Comparison of ENCODE assay signal across 17 cellular contexts in genomic region chr10:50619882-50620281, GRCh38. TPM values are rescaled to one million over a fixed set of nuclear protein-coding genes. Genes with fewer than 3 reads are reported as not detected.
DNase-seq lines count a peak whose midpoint lies in the region; ATAC-seq and TF ChIP-seq lines count a peak whose summit lies in the region.
"Had no signal": no experiment of that assay in that cellular context is flagged by ENCODE, and none has a peak within 500 bp of the region (broad histone marks: within the 10 kb centered on the region; RNA-seq: fewer than 3 reads in every experiment).

No MANE protein-coding gene starts in this region.

- no TSS peak for BruUV-seq in PC-3 (replicated peaks; lab: Mats Ljungman, UMichigan)

- H3K79me2 ChIP-seq in PC-3 (ENCODE audit: low read length) = peaks cover 83% of the 10 kb centered on the region
- peaks cover 69% of the 10 kb centered on the region for H3K79me2 ChIP-seq in hepatocyte

- peak overlapping the region; percentile 21 for H3K27ac Mint-ChIP-seq in activated B cell treated with CpG ODN at 0.5 μM for 24 hours
- H3K27ac Mint-ChIP-seq: activated CD8-positive, alpha-beta T cell treated with anti-CD3 and anti-CD28 coated beads for 36 hours had no signal

- POLR2A ChIA-PET in activated B cell treated with CpG ODN at 0.5 μM for 24 hours (lab: Charles Lee) = no interaction called here
- POLR2A ChIA-PET in PC-3 (lab: Charles Lee; ENCODE audit: unreplicated experiment) = no interaction called here

- H3K9me3 ChIP-seq in PC-3 (ENCODE audit: low read length) = no peaks in the 10 kb centered on the region
- H3K9me3 ChIP-seq in hepatocyte (ENCODE audit: low read depth) = no peaks in the 10 kb centered on the region
- H3K9me3 ChIP-seq: left lung, suprapubic skin had no signal

- no peaks in the 10 kb centered on the region for H3F3A ChIP-seq in PC-3 (ENCODE audit: low read length, unreplicated experiment)

- peaks cover 52% of the 10 kb centered on the region for H3K4me1 Mint-ChIP-seq in activated B cell treated with CpG ODN at 0.5 μM for 24 hours

- no peak for TF ChIP-seq CTCF in activated B cell treated with CpG ODN at 0.5 μM for 24 hours (IDR thresholded peaks at IDR 0.05)
- TF ChIP-seq CTCF in PC-3 (conservative IDR thresholded peaks at IDR 0.05; ENCODE audit: low read depth, low read length) = no peak
- TF ChIP-seq CTCF in hepatocyte (IDR thresholded peaks at IDR 0.05; ENCODE audit: poor library complexity) = no peak

- H2AFZ ChIP-seq in PC-3 (ENCODE audit: low read length) (no peak overlapping the region), hepatocyte (no peak overlapping the region)

- H4K20me1 ChIP-seq in PC-3 (ENCODE audit: low read length) = peaks cover 9% of the 10 kb centered on the region; the same call in 1 of the 2 replicates
- peaks cover 8% of the 10 kb centered on the region for H4K20me1 ChIP-seq in hepatocyte (ENCODE audit: insufficient read depth, poor library complexity, severe bottlenecking)

- no peak overlapping the region for H3K4me3 ChIP-seq in H7 (ENCODE audit: insufficient read depth, low read depth, low read length)
- H3K4me3 ChIP-seq in PC-3 (ENCODE audit: low read length) = no peak overlapping the region
- H3K4me3 ChIP-seq in hepatocyte = no peak overlapping the region
- H3K4me3 ChIP-seq: left lung, suprapubic skin had no signal

- H3K9me3 Mint-ChIP-seq in activated B cell treated with CpG ODN at 0.5 μM for 24 hours = no peaks in the 10 kb centered on the region
- H3K9me3 Mint-ChIP-seq: activated CD8-positive, alpha-beta T cell treated with anti-CD3 and anti-CD28 coated beads for 36 hours had no signal

- CTCF ChIA-PET in activated B cell treated with CpG ODN at 0.5 μM for 24 hours (lab: Charles Lee) = interaction anchor here (1.0 kb wide), 1 partner anchor 62 kb away, joined by 3 read pairs; no protein-coding TSS in a partner anchor
- CTCF ChIA-PET in PC-3 (lab: Charles Lee) = no interaction called here

- H3K27ac ChIP-seq in PC-3 (ENCODE audit: low read length) (no peak overlapping the region), hepatocyte (no peak overlapping the region)
- H3K27ac ChIP-seq: HL-60, left lung, suprapubic skin had no signal

- no peaks in the 10 kb centered on the region for H3K9me2 ChIP-seq in PC-3 (replicated peaks; ENCODE audit: low read length)
- no peaks in the 10 kb centered on the region for H3K9me2 ChIP-seq in hepatocyte (replicated peaks; ENCODE audit: insufficient read depth)

- intact Hi-C loops in activated B cell treated with CpG ODN at 0.5 μM for 24 hours (cut with micrococcal nuclease) (loop anchor here (5.0 kb wide), 1 partner anchor 343 kb away; no protein-coding TSS in a partner anchor), head of caudate nucleus (cut with DNase I) (loop anchor here (5.0 kb wide), 1 partner anchor 58 kb away; no protein-coding TSS in a partner anchor), PC-3 (cut with micrococcal nuclease) (loop anchor here (5.0 to 10.0 kb wide), 3 partner anchors 118 to 395 kb away; no protein-coding TSS in a partner anchor)

- peaks cover 5% of the 10 kb centered on the region for H3K36me3 Mint-ChIP-seq in activated B cell treated with CpG ODN at 0.5 μM for 24 hours (ENCODE audit: low read depth)

- H3K27me3 ChIP-seq in H7 (ENCODE audit: control insufficient read depth, insufficient read depth, low read length) (peaks cover 7% of the 10 kb centered on the region), PC-3 (ENCODE audit: low read length) (no peaks in the 10 kb centered on the region), hepatocyte (no peaks in the 10 kb centered on the region)
- H3K27me3 ChIP-seq: left lung, suprapubic skin had no signal

- WGBS in hepatocyte (ENCODE audit: low lambda C conversion rate, missing lambda C conversion rate) = 91% methylated on average over 2 of the region's 2 CpGs

- H3K27me3 Mint-ChIP-seq in activated B cell treated with CpG ODN at 0.5 μM for 24 hours = no peaks in the 10 kb centered on the region
- H3K27me3 Mint-ChIP-seq: activated CD8-positive, alpha-beta T cell treated with anti-CD3 and anti-CD28 coated beads for 36 hours had no signal

- H3K9ac ChIP-seq in PC-3 (ENCODE audit: low read length) = no peak overlapping the region

- H3K4me3 Mint-ChIP-seq in activated B cell treated with CpG ODN at 0.5 μM for 24 hours = no peak overlapping the region
- H3K4me3 Mint-ChIP-seq: activated CD8-positive, alpha-beta T cell treated with anti-CD3 and anti-CD28 coated beads for 36 hours had no signal

- H3K36me3 ChIP-seq in H7 (replicated peaks; ENCODE audit: control insufficient read depth, insufficient read depth, low read length) (no peaks in the 10 kb centered on the region), PC-3 (ENCODE audit: low read depth, low read length) (no peaks in the 10 kb centered on the region), hepatocyte (replicated peaks; ENCODE audit: insufficient read depth, low read depth) (no peaks in the 10 kb centered on the region)
- H3K36me3 ChIP-seq: left lung, suprapubic skin had no signal

- DNase-seq in H7 (peak; percentile 55), activated B cell treated with CpG ODN at 0.5 μM for 24 hours (no peak), head of caudate nucleus (peak in 36 of 42 donors; percentile 22 to 83 (median 56)), pons (ENCODE audit: low spot score) (peak; percentile 86), NCI-H526 treated with DMSO at 0.1 percent for 48 hours (lab: John Stamatoyannopoulos, UW) (no peak), PC-3 (no peak), hepatocyte (ENCODE audit: low spot score) (no peak)
- DNase-seq: activated CD8-positive, alpha-beta T cell treated with anti-CD3 and anti-CD28 coated beads for 36 hours; cortex of kidney; left lung; NCI-H187; NCI-H446 treated with DMSO at 0.1 percent for 48 hours; OCI-M1; retina had no signal

- peaks cover 28% of the 10 kb centered on the region for H3K4me1 ChIP-seq in PC-3 (ENCODE audit: insufficient read depth, low read length)
- peaks cover 14% of the 10 kb centered on the region for H3K4me1 ChIP-seq in hepatocyte (ENCODE audit: insufficient read depth)

- no peak for ATAC-seq in activated B cell treated with CpG ODN at 0.5 μM for 24 hours (ENCODE audit: low read depth)
- no peak for ATAC-seq in PC-3
- no peak for ATAC-seq in GM18511 (IDR thresholded peaks at IDR 0.05; ENCODE audit: unreplicated experiment)
- ATAC-seq: activated CD8-positive, alpha-beta T cell treated with anti-CD3 and anti-CD28 coated beads for 36 hours; left lung had no signal

- H3K4me2 ChIP-seq in PC-3 (ENCODE audit: low read length) (no peak overlapping the region), hepatocyte (no peak overlapping the region)

RNA-seq across cellular contexts. Expression of gene SGMS1, which starts 3.9 kb away (rescaled TPM):
- 19.4 and 20.1 TPM in 2 replicates for total RNA-seq in H7 (2014; rRNA removed; shearing (Covaris generic))
- total RNA-seq in activated B cell treated with CpG ODN at 0.5 μM for 24 hours (25.8 and 27.5 TPM in 2 replicates), PC-3 (2014; rRNA removed) (61.4 and 68.2 TPM in 2 replicates), hepatocyte (62.3 and 87.8 TPM in 2 replicates)
- 28.1 and 35.1 TPM in 2 replicates for polyA plus RNA-seq in hepatocyte

Comparison
In these comparisons a context has a peak if more than half of its experiments do, and no peak if none do; other contexts are left out.
1. DNase-seq: peak in H7 (single experiment), head of caudate nucleus (36 of 42) and pons (single experiment); none in activated B cell treated with CpG ODN at 0.5 μM for 24 hours (single experiment), NCI-H526 treated with DMSO at 0.1 percent for 48 hours (single experiment), PC-3 (single experiment) and hepatocyte (single experiment).